Comparison of ENCODE assay signal across 8 cellular contexts in the genomic region with DNA sequence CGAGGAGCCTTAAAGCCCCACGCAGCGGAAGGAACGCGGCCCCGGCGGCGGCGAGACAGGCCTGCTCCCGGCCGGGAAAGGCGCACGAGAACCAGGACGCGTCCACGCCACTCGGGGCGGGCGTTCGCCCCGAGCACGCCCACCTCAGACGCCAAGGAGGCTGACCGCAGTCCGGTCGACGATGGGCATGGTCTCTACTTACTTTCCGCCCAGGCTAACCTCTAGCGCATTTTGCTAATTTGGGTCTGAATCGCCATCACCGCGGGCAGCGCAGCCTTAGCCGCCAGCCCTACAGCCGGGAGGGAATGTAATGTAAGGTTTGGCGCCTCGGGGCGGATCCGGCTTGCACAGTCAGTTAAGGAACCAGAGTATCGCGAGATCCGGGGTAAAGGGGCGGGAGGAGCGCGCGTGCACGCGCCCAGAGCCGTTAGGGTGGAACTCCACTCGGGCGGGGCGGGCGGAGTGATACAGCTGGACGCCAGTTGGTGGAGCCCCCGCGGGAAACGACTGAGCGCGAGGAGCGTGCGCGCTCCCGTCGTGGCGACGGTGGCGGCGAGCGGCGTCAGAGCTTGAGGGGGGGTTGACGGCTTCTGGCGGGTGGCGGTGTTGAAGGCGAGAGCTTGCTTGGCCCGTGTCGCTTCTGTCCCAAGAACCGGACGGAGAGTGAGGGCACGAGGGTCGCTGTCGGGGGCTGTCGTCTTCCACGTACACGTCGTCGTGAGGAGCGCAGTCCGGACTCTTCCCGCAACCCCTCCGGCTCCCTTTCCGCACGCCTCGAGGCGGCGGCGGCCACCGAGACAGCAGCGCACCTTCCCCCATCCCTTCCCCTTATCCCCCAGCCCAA. TPM values are rescaled to one million over a fixed set of nuclear protein-coding genes. Genes with fewer than 3 reads are reported as not detected.
DNase-seq lines count a peak whose midpoint lies in the region; ATAC-seq, FAIRE-seq and TF ChIP-seq lines count a peak whose summit lies in the region.

A gene with protein sequence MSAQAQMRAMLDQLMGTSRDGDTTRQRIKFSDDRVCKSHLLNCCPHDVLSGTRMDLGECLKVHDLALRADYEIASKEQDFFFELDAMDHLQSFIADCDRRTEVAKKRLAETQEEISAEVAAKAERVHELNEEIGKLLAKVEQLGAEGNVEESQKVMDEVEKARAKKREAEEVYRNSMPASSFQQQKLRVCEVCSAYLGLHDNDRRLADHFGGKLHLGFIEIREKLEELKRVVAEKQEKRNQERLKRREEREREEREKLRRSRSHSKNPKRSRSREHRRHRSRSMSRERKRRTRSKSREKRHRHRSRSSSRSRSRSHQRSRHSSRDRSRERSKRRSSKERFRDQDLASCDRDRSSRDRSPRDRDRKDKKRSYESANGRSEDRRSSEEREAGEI (plus strand): TSS at position 529 of the 844 bp plus-strand sequence. CDS start 368 bp downstream, outside the sequence.

- H4K20me1 ChIP-seq in H1 (replicated peaks in 1 of 2; ENCODE audit: control insufficient read depth in 1 of 2, insufficient read depth in 2 of 2, low read length in 2 of 2): peaks cover 2 to 3% of the 10 kb centered on the region in 2 experiments

- H3K36me3 ChIP-seq in H1 (ENCODE audit: control insufficient read depth in 2 of 4, insufficient read depth in 4 of 4, low read length in 3 of 4) (peaks cover 0 to 6% (median 0%) of the 10 kb centered on the region in 4 experiments; a peak in 1 of 8 replicates), mesendoderm (ENCODE audit: control insufficient read depth, insufficient read depth, low read length) (no peaks in the 10 kb centered on the region)

- peak; percentile 98 for DNase-seq in COR-L47 (lab: John Stamatoyannopoulos, UW)
- peak; percentile 84 for DNase-seq in HTR-8/SVneo (ENCODE audit: insufficient read length, low spot score)
- DNase-seq in NOMO-1 treated with dmso at 0.1 percent for 144 hours (lab: John Stamatoyannopoulos, UW; ENCODE audit: unreplicated experiment): peak; percentile 86
- peak; percentile 97 to 98 (median 98) for DNase-seq in activated CD8-positive, alpha-beta memory T cell treated with anti-CD3 and anti-CD28 coated beads for 48 hours (ENCODE audit: low read depth in 2 of 3, low spot score in 2 of 3)
- DNase-seq in H1 (ENCODE audit: low read depth in 1 of 2, low spot score in 2 of 2): peak; percentile 96 to 99
- DNase-seq in mesendoderm: peak; percentile 99
- DNase-seq in stimulated activated CD8-positive, alpha-beta memory T cell treated with anti-CD3 and anti-CD28 coated beads, Interleukin-15, amount 100 ng/mL, for 1 hour (ENCODE audit: low read depth): peak; percentile 99

- H2BK15ac ChIP-seq in H1 (ENCODE audit: low read length) (0 out of 2 replicates have a peak within 1 kb of the TSS, but pooled peaks have one; percentile 93), mesendoderm (replicated peaks; ENCODE audit: low read depth) (no peak within 1 kb of the TSS)

- ATAC-seq in GM21367 (IDR thresholded peaks at IDR 0.05; ENCODE audit: unreplicated experiment): peak; percentile 69

- H3K14ac ChIP-seq in H1 (ENCODE audit: insufficient read length): no peak within 1 kb of the TSS

- H2AFZ ChIP-seq in H1 (ENCODE audit: low read length): no peak within 1 kb of the TSS

- H3K18ac ChIP-seq in H1 (ENCODE audit: extremely low read depth, low read length) (peak within 1 kb of the TSS; percentile 100), mesendoderm (ENCODE audit: low read length) (peak within 1 kb of the TSS; percentile 85)

- H3K27me3 ChIP-seq in H1 (replicated peaks in 1 of 4; ENCODE audit: control insufficient read depth in 3 of 4, extremely low read depth in 1 of 4, insufficient read depth in 3 of 4, low read length in 3 of 4) (no peaks in the 10 kb centered on the region), mesendoderm (ENCODE audit: insufficient read depth, low read length, poor library complexity) (no peaks in the 10 kb centered on the region)

- H3K79me2 ChIP-seq in H1 (ENCODE audit: control insufficient read depth in 1 of 2, insufficient read depth in 2 of 2, low read length in 2 of 2) (peaks cover 26 to 41% of the 10 kb centered on the region in 2 experiments), mesendoderm (ENCODE audit: control insufficient read depth, insufficient read depth, low read length) (peaks cover 28% of the 10 kb centered on the region)

- peak; percentile 90 to 95 for TF ChIP-seq POLR2A in H1 (IDR thresholded peaks at IDR 0.05; ENCODE audit: control extremely low read depth in 1 of 2, low read depth in 2 of 2, low read length in 2 of 2)

- H3K4ac ChIP-seq in H1 (replicated peaks; ENCODE audit: insufficient read length, low read depth, low read length): peak within 1 kb of the TSS; percentile 91
- peak within 1 kb of the TSS; percentile 88 for H3K4ac ChIP-seq in mesendoderm (ENCODE audit: low read depth, low read length)

- peak within 1 kb of the TSS; percentile 94 for H3K27ac ChIP-seq in H1 (ENCODE audit: low read depth, low read length)
- peak within 1 kb of the TSS; percentile 97 for H3K27ac ChIP-seq in mesendoderm (ENCODE audit: low read depth, low read length)

- FAIRE-seq in HTR-8/SVneo (lab: Jason Lieb, UNC) (peak; percentile 83), H1 (lab: Jason Lieb, UNC) (no peak)

- peak within 1 kb of the TSS; percentile 96 for H3K56ac ChIP-seq in H1 (replicated peaks; ENCODE audit: insufficient read length, low read depth, low read length)
- H3K56ac ChIP-seq in mesendoderm (ENCODE audit: low read length): peak within 1 kb of the TSS; percentile 99

- H3K79me1 ChIP-seq in H1 (ENCODE audit: low read depth, low read length) (no peaks in the 10 kb centered on the region), mesendoderm (ENCODE audit: low read length) (no peaks in the 10 kb centered on the region)

- peak within 1 kb of the TSS; percentile 86 for H2BK12ac ChIP-seq in H1 (ENCODE audit: low read depth, low read length)

- H2BK5ac ChIP-seq in H1 (ENCODE audit: low read depth, low read length) (peak within 1 kb of the TSS; percentile 98), mesendoderm (ENCODE audit: low read length) (peak within 1 kb of the TSS; percentile 96)

- H2BK120ac ChIP-seq in H1 (replicated peaks; ENCODE audit: low read depth, low read length) (peak within 1 kb of the TSS; percentile 72), mesendoderm (ENCODE audit: low read depth, low read length) (no peak within 1 kb of the TSS)

- H2AK5ac ChIP-seq in H1 (ENCODE audit: low read depth, low read length) (peak within 1 kb of the TSS; percentile 70), mesendoderm (ENCODE audit: low read length) (no peak within 1 kb of the TSS)

- peak within 1 kb of the TSS; percentile 99; the same call in 1 of the 2 replicates for H4K8ac ChIP-seq in H1 (ENCODE audit: extremely low read depth, insufficient read depth, low read length)
- H4K8ac ChIP-seq in mesendoderm (ENCODE audit: low read depth, low read length): no peak within 1 kb of the TSS

- peak within 1 kb of the TSS; percentile 61; the same call in 1 of the 2 replicates for H2BK20ac ChIP-seq in H1 (ENCODE audit: low read length)

- H3K4me1 ChIP-seq in H1 (replicated peaks in 1 of 4; ENCODE audit: control insufficient read depth in 3 of 4, insufficient read depth in 4 of 4, low read length in 3 of 4) (peaks cover 5 to 9% (median 7%) of the 10 kb centered on the region in 4 experiments), mesendoderm (ENCODE audit: control insufficient read depth, low read depth, low read length) (peaks cover 6% of the 10 kb centered on the region)

- no peaks in the 10 kb centered on the region; the same call in 1 of the 2 replicates for H3K23me2 ChIP-seq in H1 (ENCODE audit: low read depth, low read length)

- WGBS in H1 (ENCODE audit: extremely low coverage in 1 of 2, insufficient coverage in 1 of 2, insufficient read length in 1 of 2, insufficient replicate concordance in 2 of 2, low coverage in 1 of 2, low lambda C conversion rate in 2 of 2, missing lambda C conversion rate in 1 of 2), 2 experiments: 0% methylated on average over 69 of the region's 98 CpGs; no CpG with 5 or more reads in 1 of the 2 experiments
- whole genome bisulfite sequencing in mesendoderm (ENCODE audit: extremely low coverage, insufficient coverage, low lambda C conversion rate): no CpG with 5 or more reads among the region's 98 CpGs

- H4K5ac ChIP-seq in H1 (ENCODE audit: insufficient read length, low read depth, low read length) (peak within 1 kb of the TSS; percentile 98), mesendoderm (ENCODE audit: low read length) (no peak within 1 kb of the TSS)

- H3K4me2 ChIP-seq in H1 (ENCODE audit: insufficient read depth in 1 of 2, low read depth in 2 of 2, low read length in 2 of 2) (peak within 1 kb of the TSS; percentile 68 to 74), mesendoderm (ENCODE audit: low read length) (peak within 1 kb of the TSS; percentile 72)

- peak within 1 kb of the TSS; percentile 100 for H4K91ac ChIP-seq in H1 (replicated peaks; ENCODE audit: insufficient read length, low read length)

- H3K9ac ChIP-seq in H1 (replicated peaks in 1 of 4; ENCODE audit: extremely low read depth in 1 of 4, low read depth in 3 of 4, low read length in 3 of 4) (peak within 1 kb of the TSS; percentile 95 to 99 (median 98)), mesendoderm (ENCODE audit: low read length) (peak within 1 kb of the TSS; percentile 99)

- no peak; a peak in 1 of 4 replicates for TF ChIP-seq RAD21 in H1 (IDR thresholded peaks at IDR 0.05 in 1 of 2, conservative IDR thresholded peaks at IDR 0.05 in 1 of 2; ENCODE audit: low read depth in 2 of 2, low read length in 2 of 2)

- CTCF ChIA-PET in H1 (lab: Charles Lee; ENCODE audit: partially characterized antibody): interaction anchor here (1.0 kb wide), 1 partner anchor 39 kb away, joined by 4 read pairs; no protein-coding TSS in a partner anchor

- no peaks in the 10 kb centered on the region for H3K9me3 ChIP-seq in H1 (ENCODE audit: insufficient read depth in 2 of 2, low read depth in 1 of 2, low read length in 1 of 2)

- H3K23ac ChIP-seq in H1 (ENCODE audit: insufficient read length) (no peak within 1 kb of the TSS), mesendoderm (ENCODE audit: low read length) (peak within 1 kb of the TSS; percentile 87)

- POLR2A ChIA-PET in H1 (lab: Charles Lee; ENCODE audit: partially characterized antibody): interaction anchor here (0.9 to 3.9 kb wide), 21 partner anchors 8 to 149 kb away, joined by 3 to 40 read pairs (median 4); a partner anchor contains a TSS

- no peak for TF ChIP-seq EP300 in H1 (IDR thresholded peaks at IDR 0.05; ENCODE audit: borderline replicate concordance in 1 of 2, low read depth in 2 of 2, low read length in 2 of 2)

- TF ChIP-seq CTCF in H1 (IDR thresholded peaks at IDR 0.05; ENCODE audit: control extremely low read depth in 1 of 3, insufficient read depth in 1 of 3, low read depth in 1 of 3, low read length in 3 of 3): peak in 1 of 3 experiments; percentile 14; a peak in 1 of 4 replicates

- peak within 1 kb of the TSS; percentile 88 to 99 (median 94) for H3K4me3 ChIP-seq in H1 (ENCODE audit: extremely low read depth in 1 of 4, insufficient read depth in 2 of 4, low read depth in 3 of 4, low read length in 4 of 4)
- H3K4me3 ChIP-seq in mesendoderm (ENCODE audit: low read length): peak within 1 kb of the TSS; percentile 94

RNA-seq across cellular contexts. Expression of the gene that starts here (rescaled TPM):
- 64.1 and 67.8 TPM in 2 replicates for total RNA-seq in H1 (2021; fragmentation: NEBNext Ultra II Directional; extraction: Animal tissue kit (Norgen Biotek cat#: 25700))
- 22.9 and 37.3 TPM in 2 replicates for polyA plus RNA-seq in H1 (2011; rRNA removed)
- 39.7 TPM for polyA plus RNA-seq in H1 (2011; cell fraction: cytosol; rRNA removed)
- polyA plus RNA-seq in H1 (2011; cell fraction: nucleus; rRNA removed): 78.5 TPM
- polyA plus RNA-seq in H1 (2012, experiment 1 of 2): 37.9 to 53.9 TPM (median 47.2 TPM) in 4 replicates
- polyA plus RNA-seq in H1 (2012, experiment 2 of 2): 7.0 TPM
- polyA plus RNA-seq in H1 (2013, experiment 1 of 2): 40.6 TPM
- polyA plus RNA-seq in H1 (2013, experiment 2 of 2): 39.7 TPM
- polyA minus RNA-seq in H1 (2011; rRNA and poly(A)+ RNA removed): 21.7 and 37.4 TPM in 2 replicates
- 49.8 TPM for polyA minus RNA-seq in H1 (2011; cell fraction: cytosol; rRNA and poly(A)+ RNA removed)
- 159 TPM for polyA minus RNA-seq in H1 (2011; cell fraction: nucleus; rRNA and poly(A)+ RNA removed)
- 48.3 TPM for polyA plus RNA-seq in mesendoderm (2013, experiment 1 of 2)
- 48.4 TPM for polyA plus RNA-seq in mesendoderm (2013, experiment 2 of 2)

Comparison
In these comparisons a context has a peak if more than half of its experiments do, and no peak if none do; other contexts are left out.
1. Peak in every context shown above with its lines: DNase-seq, ATAC-seq, H3K4me3 ChIP-seq and H3K27ac ChIP-seq.